19 cellular contexts compared by ENCODE assay signal in the genomic region with DNA sequence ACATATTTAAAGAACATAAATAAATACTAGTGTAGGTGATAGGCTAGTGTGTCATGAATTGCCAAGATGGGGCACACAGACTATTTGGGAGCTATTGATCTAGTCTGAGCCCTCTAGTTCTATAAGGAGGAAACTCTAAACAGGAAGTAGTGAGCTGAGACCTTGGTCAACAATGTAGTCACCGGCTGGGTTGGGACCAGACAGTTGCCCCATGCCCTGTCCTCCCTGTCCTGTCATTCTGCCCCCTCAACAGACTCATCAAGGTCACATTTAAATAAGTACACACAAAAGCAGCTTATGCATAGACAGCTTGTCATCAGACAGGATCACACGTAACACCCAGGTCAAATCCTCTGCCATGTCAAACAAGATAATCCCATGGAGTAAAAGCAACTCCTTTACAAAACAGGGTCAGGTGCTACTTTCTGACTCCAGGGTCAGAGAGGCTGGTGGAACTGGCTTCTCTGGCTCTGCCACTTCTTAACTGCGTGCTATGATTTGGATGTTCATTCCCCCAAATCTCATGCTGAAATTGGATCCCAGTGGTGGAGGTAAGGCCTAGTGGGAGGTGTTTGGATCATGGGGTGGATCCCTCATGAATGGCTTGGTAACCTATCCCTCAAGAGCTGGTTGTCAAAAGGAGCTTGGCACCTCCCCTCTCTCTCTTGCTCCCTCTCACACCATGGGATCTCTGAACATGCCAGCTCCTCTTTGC.
DNase-seq lines count a peak whose midpoint lies in the region; ATAC-seq and TF ChIP-seq lines count a peak whose summit lies in the region.
"Had no signal": no experiment of that assay in that cellular context is flagged by ENCODE, and none has a peak within 500 bp of the region (broad histone marks: within the 10 kb centered on the region; RNA-seq: fewer than 3 reads in every experiment).

No MANE protein-coding gene starts in this region.

- TF ChIP-seq POLR2A in esophagus squamous epithelium (IDR thresholded peaks at IDR 0.05) (no peak), Peyer's patch (IDR thresholded peaks at IDR 0.05) (no peak)

- H3K27me3 ChIP-seq in CD4-positive, alpha-beta memory T cell (ENCODE audit: insufficient read depth, low read length) = no peaks in the 10 kb centered on the region
- H3K27me3 ChIP-seq in esophagus squamous epithelium (no peaks in the 10 kb centered on the region), Peyer's patch (no peaks in the 10 kb centered on the region)
- H3K27me3 ChIP-seq: ascending aorta, left lung had no signal

- H3K9me3 ChIP-seq in CD4-positive, alpha-beta memory T cell (ENCODE audit: control insufficient read depth in 1 of 2, low read length in 2 of 2) = peaks cover 0 to 4% of the 10 kb centered on the region in 2 donors
- H3K9me3 ChIP-seq in esophagus squamous epithelium (no peaks in the 10 kb centered on the region), Peyer's patch (no peaks in the 10 kb centered on the region)
- H3K9me3 ChIP-seq: ascending aorta, left lung had no signal

- TF ChIP-seq CTCF in esophagus squamous epithelium (IDR thresholded peaks at IDR 0.05) (no peak), Peyer's patch (IDR thresholded peaks at IDR 0.05) (no peak)

- H3K4me3 Mint-ChIP-seq in activated CD4-positive, alpha-beta T cell treated with anti-CD3 and anti-CD28 coated beads for 36 hours = no peak overlapping the region
- H3K4me3 Mint-ChIP-seq in CD4-positive, alpha-beta memory T cell = peak overlapping the region in 3 of 8 donors; percentile 35 to 54 (median 48)
- H3K4me3 Mint-ChIP-seq: CD4-positive, CD25-positive, alpha-beta regulatory T cell; HFFc6 had no signal

- H3K9me3 Mint-ChIP-seq in activated CD4-positive, alpha-beta T cell treated with anti-CD3 and anti-CD28 coated beads for 36 hours (ENCODE audit: low read depth) = peaks cover 3% of the 10 kb centered on the region
- peaks cover 0 to 7% (median 5%) of the 10 kb centered on the region in 8 donors for H3K9me3 Mint-ChIP-seq in CD4-positive, alpha-beta memory T cell
- H3K9me3 Mint-ChIP-seq: HFFc6 had no signal

- no peaks in the 10 kb centered on the region for H3K36me3 ChIP-seq in CD4-positive, alpha-beta memory T cell (ENCODE audit: insufficient read depth, low read length)
- H3K36me3 ChIP-seq in esophagus squamous epithelium (no peaks in the 10 kb centered on the region), Peyer's patch (no peaks in the 10 kb centered on the region)
- H3K36me3 ChIP-seq: ascending aorta, left lung had no signal

- intact Hi-C loops in activated CD4-positive, alpha-beta T cell treated with anti-CD3 and anti-CD28 coated beads for 36 hours (cut with DNase I, micrococcal nuclease) = loop anchor here in 1 of 2 experiments (2.0 to 10.0 kb wide), 3 partner anchors 17 to 275 kb away; no protein-coding TSS in a partner anchor
- intact Hi-C loops in CD4-positive, alpha-beta memory T cell (cut with micrococcal nuclease) = no loop called here
- intact Hi-C loops in esophagus squamous epithelium (cut with DNase I) = no loop called here

- H3K27ac ChIP-seq in CD4-positive, alpha-beta memory T cell (ENCODE audit: low read depth, low read length) = no peak overlapping the region
- peak overlapping the region in 3 of 4 donors; percentile 46 to 72 (median 56) for H3K27ac ChIP-seq in esophagus squamous epithelium
- H3K27ac ChIP-seq in caudate nucleus (ENCODE audit: low read depth, low read length) = no peak overlapping the region
- H3K27ac ChIP-seq in Peyer's patch = no peak overlapping the region
- H3K27ac ChIP-seq: ascending aorta, left lung had no signal

- CTCF ChIA-PET in activated CD4-positive, alpha-beta T cell treated with anti-CD3 and anti-CD28 coated beads for 36 hours (lab: Charles Lee) = interaction anchor here (0.6 to 1.6 kb wide), 4 partner anchors 10 to 216 kb away, joined by 3 to 4 read pairs (median 4); no protein-coding TSS in a partner anchor
- CTCF ChIA-PET in CD4-positive, alpha-beta memory T cell (lab: Charles Lee; ENCODE audit: partially characterized antibody) = interaction anchor here (1.1 to 1.9 kb wide), 4 partner anchors 12 to 101 kb away, joined by 3 to 8 read pairs (median 4); no protein-coding TSS in a partner anchor

- WGBS in esophagus squamous epithelium, 2 donors = 53 to 54% methylated on average over 3 of the region's 3 CpGs

- POLR2A ChIA-PET in activated CD4-positive, alpha-beta T cell treated with anti-CD3 and anti-CD28 coated beads for 36 hours (lab: Charles Lee) = no interaction called here
- POLR2A ChIA-PET in CD4-positive, alpha-beta memory T cell (lab: Charles Lee; ENCODE audit: partially characterized antibody) = interaction anchor here (0.9 to 2.5 kb wide), 4 partner anchors 9 to 15 kb away, joined by 3 to 9 read pairs (median 4); no protein-coding TSS in a partner anchor

- DNase-seq in activated CD4-positive, alpha-beta T cell treated with anti-CD3 and anti-CD28 coated beads for 36 hours = no peak
- no peak for DNase-seq in activated CD4-positive, alpha-beta T cell treated with anti-CD3 and anti-CD28 coated beads, Interleukin-2, amount 50 U/mL, for 4 hours
- no peak for DNase-seq in CD4-positive, alpha-beta memory T cell
- DNase-seq in NCI-H510A (lab: John Stamatoyannopoulos, UW) (peak; percentile 28), esophagus squamous epithelium (lab: John Stamatoyannopoulos, UW) (no peak), caudate nucleus (lab: John Stamatoyannopoulos, UW) (no peak), Peyer's patch (no peak)
- DNase-seq in activated CD4-positive, CD25-positive, alpha-beta regulatory T cell treated with anti-CD3 and anti-CD28 coated beads, Interleukin-2, amount 50 U/mL, for 72 hours = no peak
- DNase-seq: ACHN; activated CD8-positive, alpha-beta memory T cell treated with anti-CD3 and anti-CD28 coated beads, Interleukin-2, amount 50 U/mL, for 4 hours; activated effector memory CD4-positive, alpha-beta T cell treated with anti-CD3 and anti-CD28 coated beads, Interleukin-2, amount 50 U/mL, for 16 hours; CD4-positive, CD25-positive, alpha-beta regulatory T cell; effector memory CD4-positive, alpha-beta T cell; HFFc6; left lung; NCI-H187 treated with DMSO at 0.1 percent for 48 hours; NCI-H446 treated with DMSO at 0.1 percent for 48 hours; stimulated activated CD4-positive, alpha-beta T cell treated with anti-CD3 and anti-CD28 coated beads, Interleukin-4, amount 100 ng/mL, for 4 hours had no signal

- H3K27me3 Mint-ChIP-seq in activated CD4-positive, alpha-beta T cell treated with anti-CD3 and anti-CD28 coated beads for 36 hours = no peaks in the 10 kb centered on the region
- no peaks in the 10 kb centered on the region for H3K27me3 Mint-ChIP-seq in CD4-positive, alpha-beta memory T cell

- peaks cover 57% of the 10 kb centered on the region for H3K4me1 Mint-ChIP-seq in activated CD4-positive, alpha-beta T cell treated with anti-CD3 and anti-CD28 coated beads for 36 hours
- H3K4me1 Mint-ChIP-seq in CD4-positive, alpha-beta memory T cell = peaks cover 35 to 45% (median 42%) of the 10 kb centered on the region in 4 donors

- no peak for ATAC-seq in activated CD4-positive, alpha-beta T cell treated with anti-CD3 and anti-CD28 coated beads for 36 hours
- ATAC-seq: left lung had no signal

- H3K36me3 Mint-ChIP-seq in activated CD4-positive, alpha-beta T cell treated with anti-CD3 and anti-CD28 coated beads for 36 hours (ENCODE audit: low read depth) = peaks cover 9% of the 10 kb centered on the region
- H3K36me3 Mint-ChIP-seq in CD4-positive, alpha-beta memory T cell = peaks cover 0 to 5% of the 10 kb centered on the region in 2 donors
- H3K36me3 Mint-ChIP-seq: CD4-positive, CD25-positive, alpha-beta regulatory T cell had no signal

- peaks cover 41% of the 10 kb centered on the region for H3K4me1 ChIP-seq in CD4-positive, alpha-beta memory T cell (ENCODE audit: insufficient read depth, low read length)
- H3K4me1 ChIP-seq in esophagus squamous epithelium = peaks cover 3 to 49% (median 4%) of the 10 kb centered on the region in 3 donors
- no peaks in the 10 kb centered on the region for H3K4me1 ChIP-seq in Peyer's patch
- H3K4me1 ChIP-seq: ascending aorta had no signal

- no peak overlapping the region for H3K4me3 ChIP-seq in CD4-positive, alpha-beta memory T cell (ENCODE audit: low read length in 2 of 2)
- H3K4me3 ChIP-seq in esophagus squamous epithelium = no peak overlapping the region
- no peak overlapping the region for H3K4me3 ChIP-seq in Peyer's patch
- H3K4me3 ChIP-seq: ascending aorta, left lung had no signal

- H3K27ac Mint-ChIP-seq in activated CD4-positive, alpha-beta T cell treated with anti-CD3 and anti-CD28 coated beads for 36 hours = peak overlapping the region; percentile 5
- peak overlapping the region in 4 of 7 donors; percentile 42 to 75 (median 66) for H3K27ac Mint-ChIP-seq in CD4-positive, alpha-beta memory T cell
- H3K27ac Mint-ChIP-seq: HFFc6 had no signal

Comparison
In these comparisons a context has a peak if more than half of its experiments do, and no peak if none do; other contexts are left out.
1. H3K27ac ChIP-seq: peak in esophagus squamous epithelium (3 of 4); none in CD4-positive, alpha-beta memory T cell (single experiment), caudate nucleus (single experiment) and Peyer's patch (0 of 4).